Comparison of ENCODE assay signal across 1 cellular context in the genomic region with DNA sequence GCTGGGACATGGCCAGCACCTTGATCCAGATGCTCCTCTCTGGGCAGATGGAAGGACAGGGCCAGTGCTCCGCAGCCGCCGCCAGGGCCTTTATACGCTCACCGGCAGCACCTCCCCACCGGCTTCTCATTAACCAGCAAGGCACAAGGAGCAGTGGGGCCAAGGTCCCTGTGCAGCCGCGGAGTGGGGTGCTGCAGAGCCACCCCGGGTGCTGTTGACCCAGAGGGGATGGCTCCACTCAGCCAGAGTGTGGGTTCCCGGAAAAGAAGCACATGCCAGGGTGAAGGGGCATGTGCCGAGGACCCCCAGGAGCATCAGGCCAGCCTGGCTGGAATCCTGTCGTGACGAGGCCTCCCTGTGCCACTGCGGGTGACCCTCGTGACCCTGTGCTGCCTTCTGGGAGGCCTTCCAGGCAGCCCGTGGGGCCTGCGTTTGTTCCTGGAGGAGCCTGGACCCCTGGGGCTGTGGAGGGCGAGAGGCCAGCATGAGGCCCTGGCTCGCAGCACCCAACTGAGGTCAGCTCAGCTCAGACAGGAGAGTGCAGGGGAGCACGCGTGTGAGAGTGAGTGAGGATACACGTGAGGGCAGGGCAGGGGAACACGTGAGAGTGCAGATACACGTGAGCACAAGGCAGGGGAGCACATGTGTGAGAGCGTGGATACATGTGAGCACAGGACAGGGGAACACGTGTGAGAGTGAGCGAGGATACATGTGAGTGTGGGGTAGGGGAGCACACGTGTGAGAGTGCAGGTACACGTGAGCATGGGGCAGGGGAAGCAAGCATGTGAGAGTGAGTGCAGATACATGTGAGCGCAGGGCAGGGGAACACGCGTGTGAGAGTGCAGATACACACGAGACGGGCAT.
TF ChIP-seq lines count a peak whose summit lies in the region.

TSS of gene FTCD (minus strand) at position 66 of the 864 bp plus-strand sequence. CDS start at position 10, 56 bp downstream.

TF ChIP-seq in H1, 55 proteins besides CTCF, POLR2A, EP300 and RAD21 (continued from another document):
- TF ChIP-seq HDAC2 (IDR thresholded peaks at IDR 0.05; ENCODE audit: borderline replicate concordance in 1 of 2, low read depth in 2 of 2, low read length in 2 of 2) = no peak
- TF ChIP-seq MAX (IDR thresholded peaks at IDR 0.05) = no peak
- TF ChIP-seq BACH1 (IDR thresholded peaks at IDR 0.05; ENCODE audit: low read length) = no peak
- no peak for TF ChIP-seq KDM5A (IDR thresholded peaks at IDR 0.05; ENCODE audit: low read length)
- no peak for TF ChIP-seq GABPA (IDR thresholded peaks at IDR 0.05; ENCODE audit: borderline replicate concordance, insufficient read depth, low read length)
- no peak for TF ChIP-seq EZH2 (IDR thresholded peaks at IDR 0.05; ENCODE audit: low read depth, low read length, severe bottlenecking)
- TF ChIP-seq CBX8 (IDR thresholded peaks at IDR 0.05; ENCODE audit: borderline replicate concordance, low read depth, low read length) = no peak
- TF ChIP-seq SP4 (IDR thresholded peaks at IDR 0.05; ENCODE audit: low read length) = no peak
- no peak for TF ChIP-seq CHD1 (IDR thresholded peaks at IDR 0.05; ENCODE audit: low read depth, low read length)
- TF ChIP-seq PHF8 (conservative IDR thresholded peaks at IDR 0.05; ENCODE audit: low read depth, low read length) = no peak
TF ChIP-seq in H1: peak in this region for 0.
